In the genomic region with DNA sequence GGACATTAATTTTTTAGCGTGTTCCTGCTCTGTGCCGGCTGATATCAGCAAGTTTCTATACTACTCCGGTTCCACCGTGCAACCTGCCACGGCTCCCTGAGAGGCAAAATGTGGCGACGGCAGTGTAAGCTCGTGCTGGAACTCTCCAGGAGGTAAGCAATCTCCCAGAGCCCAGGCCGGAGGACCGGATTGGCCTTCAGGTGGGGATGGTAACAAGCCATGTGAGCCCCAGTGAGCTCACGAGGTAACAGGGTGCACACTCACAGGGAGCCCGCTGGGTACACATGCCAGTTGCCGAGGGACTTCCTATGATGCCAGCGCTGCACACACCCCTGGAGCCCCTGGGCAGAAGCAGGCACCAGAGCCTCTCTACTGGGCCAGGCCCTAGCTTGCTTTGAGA, we compare ENCODE assay signal across 14 cellular contexts. TPM values are rescaled to one million over a fixed set of nuclear protein-coding genes. Genes with fewer than 3 reads are reported as not detected.
DNase-seq lines count a peak whose midpoint lies in the region; ATAC-seq and TF ChIP-seq lines count a peak whose summit lies in the region.
"Had no signal": no experiment of that assay in that cellular context is flagged by ENCODE, and none has a peak within 500 bp of the region (broad histone marks: within the 10 kb centered on the region; RNA-seq: fewer than 3 reads in every experiment).

No MANE protein-coding gene starts in this region.

- ATAC-seq in stimulated activated effector memory CD8-positive, alpha-beta T cell treated with anti-CD3 and anti-CD28 coated beads, Interleukin-12 subunit alpha, Interleukin-12 subunit beta, amount 100 ng/mL, for 72 hours: no peak
- ATAC-seq: HCT116 had no signal

- CTCF ChIA-PET in activated CD4-positive, alpha-beta T cell treated with anti-CD3 and anti-CD28 coated beads, Interleukin-2, amount 10 ng/mL, durations not matched to agents 7 days and 5 days (lab: Charles Lee): interaction anchor here (1.1 kb wide), 1 partner anchor 12 kb away, joined by 3 read pairs; no protein-coding TSS in a partner anchor

- H3K36me3 Mint-ChIP-seq in IgD-negative memory B cell: peaks cover 14% of the 10 kb centered on the region
- peaks cover 44% of the 10 kb centered on the region for H3K36me3 Mint-ChIP-seq in stimulated activated effector memory CD8-positive, alpha-beta T cell treated with anti-CD3 and anti-CD28 coated beads, Interleukin-12 subunit alpha, Interleukin-12 subunit beta, amount 100 ng/mL, for 72 hours
- H3K36me3 Mint-ChIP-seq in activated CD4-positive, alpha-beta T cell treated with anti-CD3 and anti-CD28 coated beads, Interleukin-2, amount 10 ng/mL, durations not matched to agents 7 days and 5 days (ENCODE audit: low read depth): peaks cover 31% of the 10 kb centered on the region

- no peak overlapping the region for H3K9ac ChIP-seq in smooth muscle cell (ENCODE audit: low read depth)

- WGBS in smooth muscle cell (ENCODE audit: low lambda C conversion rate): 97% methylated on average over 14 of the region's 14 CpGs

- H3K4me3 ChIP-seq in osteoblast (ENCODE audit: insufficient read depth, low read length): no peak overlapping the region
- no peak overlapping the region for H3K4me3 ChIP-seq in smooth muscle cell

- no peak for TF ChIP-seq CTCF in osteoblast (IDR thresholded peaks at IDR 0.05; ENCODE audit: extremely low read depth, low read depth, low read length)
- no peak for TF ChIP-seq CTCF in smooth muscle cell (IDR thresholded peaks at IDR 0.05; ENCODE audit: borderline replicate concordance, insufficient read depth, poor library complexity, severe bottlenecking)

- POLR2A ChIA-PET in activated CD4-positive, alpha-beta T cell treated with anti-CD3 and anti-CD28 coated beads, Interleukin-2, amount 10 ng/mL, durations not matched to agents 7 days and 5 days (lab: Charles Lee): no interaction called here

- peaks cover 28 to 39% (median 31%) of the 10 kb centered on the region in 3 donors for H3K4me1 Mint-ChIP-seq in IgD-negative memory B cell
- peaks cover 25% of the 10 kb centered on the region for H3K4me1 Mint-ChIP-seq in stimulated activated effector memory CD8-positive, alpha-beta T cell treated with anti-CD3 and anti-CD28 coated beads, Interleukin-12 subunit alpha, Interleukin-12 subunit beta, amount 100 ng/mL, for 72 hours
- H3K4me1 Mint-ChIP-seq in activated CD4-positive, alpha-beta T cell treated with anti-CD3 and anti-CD28 coated beads, Interleukin-2, amount 10 ng/mL, durations not matched to agents 7 days and 5 days: peaks cover 21% of the 10 kb centered on the region

- H3K27ac Mint-ChIP-seq in IgD-negative memory B cell: peak overlapping the region in 2 of 3 donors; percentile 61 to 85
- H3K27ac Mint-ChIP-seq in stimulated activated effector memory CD8-positive, alpha-beta T cell treated with anti-CD3 and anti-CD28 coated beads, Interleukin-12 subunit alpha, Interleukin-12 subunit beta, amount 100 ng/mL, for 72 hours: peak overlapping the region; percentile 54
- H3K27ac Mint-ChIP-seq in activated CD4-positive, alpha-beta T cell treated with anti-CD3 and anti-CD28 coated beads, Interleukin-2, amount 10 ng/mL, durations not matched to agents 7 days and 5 days: no peak overlapping the region

- H3K9me3 Mint-ChIP-seq in IgD-negative memory B cell: no peaks in the 10 kb centered on the region
- peaks cover 3% of the 10 kb centered on the region for H3K9me3 Mint-ChIP-seq in stimulated activated effector memory CD8-positive, alpha-beta T cell treated with anti-CD3 and anti-CD28 coated beads, Interleukin-12 subunit alpha, Interleukin-12 subunit beta, amount 100 ng/mL, for 72 hours
- peaks cover 6% of the 10 kb centered on the region for H3K9me3 Mint-ChIP-seq in activated CD4-positive, alpha-beta T cell treated with anti-CD3 and anti-CD28 coated beads, Interleukin-2, amount 10 ng/mL, durations not matched to agents 7 days and 5 days
- H3K9me3 Mint-ChIP-seq: CD4-positive, alpha-beta memory T cell had no signal

- H2AFZ ChIP-seq in osteoblast (ENCODE audit: low read length) (no peak overlapping the region), smooth muscle cell (ENCODE audit: low read depth) (no peak overlapping the region)

- peak overlapping the region in 1 of 4 donors; percentile 37 for H3K4me3 Mint-ChIP-seq in IgD-negative memory B cell
- H3K4me3 Mint-ChIP-seq in stimulated activated effector memory CD8-positive, alpha-beta T cell treated with anti-CD3 and anti-CD28 coated beads, Interleukin-12 subunit alpha, Interleukin-12 subunit beta, amount 100 ng/mL, for 72 hours: no peak overlapping the region
- H3K4me3 Mint-ChIP-seq in activated CD4-positive, alpha-beta T cell treated with anti-CD3 and anti-CD28 coated beads, Interleukin-2, amount 10 ng/mL, durations not matched to agents 7 days and 5 days: no peak overlapping the region

- H3K4me1 ChIP-seq in osteoblast (ENCODE audit: insufficient read depth, low read length) (no peaks in the 10 kb centered on the region), smooth muscle cell (ENCODE audit: low read depth) (no peaks in the 10 kb centered on the region)
- H3K4me1 ChIP-seq: BE2C had no signal

- no peak overlapping the region for H3K27ac ChIP-seq in osteoblast (ENCODE audit: low read depth, low read length)
- H3K27ac ChIP-seq in smooth muscle cell (ENCODE audit: low read depth): no peak overlapping the region
- H3K27ac ChIP-seq: C4-2B had no signal

- H3K4me2 ChIP-seq in osteoblast (ENCODE audit: insufficient read depth, low read length) (no peak overlapping the region), smooth muscle cell (no peak overlapping the region)

- H3K79me2 ChIP-seq in osteoblast (ENCODE audit: insufficient read depth, low read length): peaks cover 28% of the 10 kb centered on the region
- H3K79me2 ChIP-seq in smooth muscle cell (ENCODE audit: low read depth): no peaks in the 10 kb centered on the region

- peak; percentile 87 for DNase-seq in mesenteric fat pad (ENCODE audit: low spot score)
- DNase-seq in osteoblast (ENCODE audit: insufficient read length, low spot score, missing footprints): peak; percentile 53
- no peak for DNase-seq in stimulated activated effector memory CD8-positive, alpha-beta T cell treated with anti-CD3 and anti-CD28 coated beads, Interleukin-12 subunit alpha, Interleukin-12 subunit beta, amount 100 ng/mL, for 72 hours (ENCODE audit: low spot score in 2 of 2)
- DNase-seq in activated CD4-positive, alpha-beta T cell treated with anti-CD3 and anti-CD28 coated beads, Interleukin-2, amount 10 ng/mL, durations not matched to agents 7 days and 5 days: no peak
- no peak for DNase-seq in hypothalamus (lab: John Stamatoyannopoulos, UW)
- no peak for DNase-seq in smooth muscle cell (lab: John Stamatoyannopoulos, UW; ENCODE audit: unreplicated experiment)
- DNase-seq: 8988T; BE2C; CD4-positive, alpha-beta memory T cell; DMS79; IMR-90 had no signal

- no peaks in the 10 kb centered on the region for H3K27me3 Mint-ChIP-seq in IgD-negative memory B cell
- H3K27me3 Mint-ChIP-seq in activated CD4-positive, alpha-beta T cell treated with anti-CD3 and anti-CD28 coated beads, Interleukin-2, amount 10 ng/mL, durations not matched to agents 7 days and 5 days: no peaks in the 10 kb centered on the region
- H3K27me3 Mint-ChIP-seq: CD4-positive, alpha-beta memory T cell had no signal

- H3K27me3 ChIP-seq in osteoblast (ENCODE audit: insufficient read depth, low read length): no peaks in the 10 kb centered on the region
- H3K27me3 ChIP-seq in smooth muscle cell (ENCODE audit: low read depth): no peaks in the 10 kb centered on the region
- H3K27me3 ChIP-seq: BE2C had no signal

- H3K9me3 ChIP-seq in osteoblast (ENCODE audit: low read depth, low read length) (no peaks in the 10 kb centered on the region), smooth muscle cell (replicated peaks; ENCODE audit: low read depth) (no peaks in the 10 kb centered on the region)
- H3K9me3 ChIP-seq: BE2C had no signal

- H4K20me1 ChIP-seq in osteoblast (ENCODE audit: insufficient read depth, low read length) (peaks cover 6% of the 10 kb centered on the region), smooth muscle cell (ENCODE audit: low read depth) (peaks cover 10% of the 10 kb centered on the region)

- no peaks in the 10 kb centered on the region for H3F3A ChIP-seq in smooth muscle cell (ENCODE audit: low read depth)

- peaks cover 42% of the 10 kb centered on the region for H3K36me3 ChIP-seq in osteoblast (ENCODE audit: insufficient read depth, low read length)
- H3K36me3 ChIP-seq in smooth muscle cell (ENCODE audit: low read depth): no peaks in the 10 kb centered on the region

RNA-seq across cellular contexts. Expression of a gene that starts 38.5 kb away (rescaled TPM):
- polyA plus RNA-seq in IgD-negative memory B cell: 20.5 TPM
- 20.1 TPM for total RNA-seq in mesenteric fat pad
- 13.8 and 15.9 TPM in 2 replicates for total RNA-seq in osteoblast
- 10 to 100 TPM; 23.3 to 25.2 TPM for total RNA-seq in activated CD4-positive, alpha-beta T cell treated with anti-CD3 and anti-CD28 coated beads, Interleukin-2, amount 10 ng/mL, durations not matched to agents 7 days and 5 days
- 16.9 and 22.3 TPM in 2 replicates for total RNA-seq in smooth muscle cell
- 28.8 and 30.9 TPM in 2 replicates for polyA plus RNA-seq in smooth muscle cell

RNA-seq across cellular contexts. Expression of a gene that starts 52.1 kb away (rescaled TPM):
- 68.5 TPM for polyA plus RNA-seq in IgD-negative memory B cell
- total RNA-seq in mesenteric fat pad: 57.1 TPM
- total RNA-seq in osteoblast: 154 and 161 TPM in 2 replicates
- 10 to 100 TPM; 58.9 to 69.5 TPM for total RNA-seq in activated CD4-positive, alpha-beta T cell treated with anti-CD3 and anti-CD28 coated beads, Interleukin-2, amount 10 ng/mL, durations not matched to agents 7 days and 5 days
- 37.5 and 276 TPM in 2 replicates for total RNA-seq in smooth muscle cell
- polyA plus RNA-seq in smooth muscle cell: 71.7 and 82.9 TPM in 2 replicates

RNA-seq across cellular contexts. Expression of a gene that starts 59.6 kb away (rescaled TPM):
- 25.0 TPM for polyA plus RNA-seq in IgD-negative memory B cell
- 13.4 TPM for total RNA-seq in mesenteric fat pad
- 9.1 and 10.5 TPM in 2 replicates for total RNA-seq in osteoblast
- total RNA-seq in activated CD4-positive, alpha-beta T cell treated with anti-CD3 and anti-CD28 coated beads, Interleukin-2, amount 10 ng/mL, durations not matched to agents 7 days and 5 days: 10 to 100 TPM; 16.0 to 21.3 TPM
- total RNA-seq in smooth muscle cell: 11.9 and 13.8 TPM in 2 replicates
- 29.3 and 29.9 TPM in 2 replicates for polyA plus RNA-seq in smooth muscle cell

Comparison
In these comparisons a context has a peak if more than half of its experiments do, and no peak if none do; other contexts are left out.
1. DNase-seq: peak in mesenteric fat pad (single experiment) and osteoblast (single experiment); none in stimulated activated effector memory CD8-positive, alpha-beta T cell treated with anti-CD3 and anti-CD28 coated beads, Interleukin-12 subunit alpha, Interleukin-12 subunit beta, amount 100 ng/mL, for 72 hours (0 of 2), activated CD4-positive, alpha-beta T cell treated with anti-CD3 and anti-CD28 coated beads, Interleukin-2, amount 10 ng/mL, durations not matched to agents 7 days and 5 days (single experiment), hypothalamus (0 of 51) and smooth muscle cell (single experiment).